Comparison of ENCODE assay signal across 9 cellular contexts in the genomic region with DNA sequence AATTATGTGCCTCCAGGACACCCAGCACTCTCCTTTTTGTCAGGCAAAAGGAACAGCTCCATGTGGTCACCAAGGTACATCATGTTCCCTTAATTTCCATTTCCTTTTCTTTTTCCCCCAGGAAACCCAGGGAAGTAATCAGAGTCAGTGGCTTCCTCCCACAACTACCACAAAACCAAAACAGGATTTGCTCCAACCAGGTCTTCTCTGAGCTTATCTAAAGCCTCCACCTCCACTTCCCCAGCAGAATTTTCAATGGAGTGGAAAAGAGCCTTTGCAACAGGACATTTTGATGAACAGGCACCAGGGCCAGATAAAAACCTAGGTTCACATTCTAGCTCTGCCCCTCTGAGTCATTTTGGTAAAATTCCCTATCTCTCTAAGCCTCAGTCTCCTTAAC.
"Had no signal": no experiment of that assay in that cellular context is flagged by ENCODE, and none has a peak within 500 bp of the region (broad histone marks: within the 10 kb centered on the region; RNA-seq: fewer than 3 reads in every experiment).

No MANE protein-coding gene starts in this region.

- H3K36me3 Mint-ChIP-seq: IgD-negative memory B cell had no signal

- H3K27ac ChIP-seq: GM23248, KMS-11 had no signal

- H3K27me3 Mint-ChIP-seq: IgD-negative memory B cell had no signal

- ATAC-seq: HepG2 had no signal

- H3K27ac Mint-ChIP-seq: H9, HFFc6 had no signal

- H3K4me3 ChIP-seq: GM23248 had no signal

- H3K4me1 Mint-ChIP-seq: H9, IgD-negative memory B cell had no signal

- FAIRE-seq: H1, H54, HepG2 had no signal

- H2AFZ ChIP-seq: GM23248 had no signal

- H3K4me2 ChIP-seq: KMS-11 had no signal

- H3K4me3 Mint-ChIP-seq: H9, HFFc6, IgD-negative memory B cell had no signal

- DNase-seq: GM23248, H9, HCEC 1CT, HFFc6 had no signal

- H3K9me3 Mint-ChIP-seq: H9, HFFc6 had no signal
